26 cellular contexts compared by ENCODE assay signal in genomic region chr3:10502185-10502880, GRCh38. TPM values are rescaled to one million over a fixed set of nuclear protein-coding genes. Genes with fewer than 3 reads are reported as not detected.
"Had no signal": no experiment of that assay in that cellular context is flagged by ENCODE, and none has a peak within 500 bp of the region (broad histone marks: within the 10 kb centered on the region; RNA-seq: fewer than 3 reads in every experiment).

No MANE protein-coding gene starts in this region.

- H3K27ac Mint-ChIP-seq: activated naive CD4-positive, alpha-beta T cell treated with anti-CD3 and anti-CD28 coated beads for 36 hours; activated naive CD8-positive, alpha-beta T cell treated with anti-CD3 and anti-CD28 coated beads, Interleukin-2, amount 10 ng/mL, durations not matched to agents 7 days and 5 days; nephron; progenitor cell of endocrine pancreas had no signal

- H3K9me3 Mint-ChIP-seq: activated naive CD4-positive, alpha-beta T cell treated with anti-CD3 and anti-CD28 coated beads for 36 hours; activated naive CD8-positive, alpha-beta T cell treated with anti-CD3 and anti-CD28 coated beads, Interleukin-2, amount 10 ng/mL, durations not matched to agents 7 days and 5 days; nephron had no signal

- H3K36me3 ChIP-seq: brain microvascular endothelial cell, esophagus muscularis mucosa, heart right ventricle, left lung, ovary, tibial nerve had no signal

- H3K27me3 ChIP-seq: ovary had no signal

- ATAC-seq: foreskin keratinocyte, heart right ventricle, left lung, sciatic nerve had no signal

- H3K4me3 Mint-ChIP-seq: activated naive CD4-positive, alpha-beta T cell treated with anti-CD3 and anti-CD28 coated beads for 36 hours; activated naive CD8-positive, alpha-beta T cell treated with anti-CD3 and anti-CD28 coated beads, Interleukin-2, amount 10 ng/mL, durations not matched to agents 7 days and 5 days; nephron had no signal

- H3K36me3 Mint-ChIP-seq: activated naive CD8-positive, alpha-beta T cell treated with anti-CD3 and anti-CD28 coated beads, Interleukin-2, amount 10 ng/mL, durations not matched to agents 7 days and 5 days had no signal

- DNase-seq: activated CD4-positive, alpha-beta T cell treated with anti-CD3 and anti-CD28 coated beads for 4 hours; activated CD4-positive, alpha-beta T cell treated with anti-CD3 and anti-CD28 coated beads, Interleukin-2, amount 50 U/mL, for 4 hours; activated effector memory CD4-positive, alpha-beta T cell treated with anti-CD3 and anti-CD28 coated beads, Interleukin-2, amount 50 U/mL, for 16 hours; activated naive CD4-positive, alpha-beta T cell treated with anti-CD3 and anti-CD28 coated beads for 36 hours; activated naive CD8-positive, alpha-beta T cell treated with anti-CD3 and anti-CD28 coated beads, Interleukin-2, amount 10 ng/mL, durations not matched to agents 7 days and 5 days; brain microvascular endothelial cell; cortex of kidney; foreskin keratinocyte; heart right ventricle; kidney glomerular epithelial cell; left lung; ovary; small intestine; stimulated activated CD4-positive, alpha-beta T cell treated with anti-CD3 and anti-CD28 coated beads, Interleukin-1b, Interleukin-23, amount 100 ng/mL, for 48 hours; stimulated activated CD4-positive, alpha-beta T cell treated with anti-CD3 and anti-CD28 coated beads, Interleukin-4, amount 100 ng/mL, for 4 hours; stimulated activated CD8-positive, alpha-beta memory T cell treated with anti-CD3 and anti-CD28 coated beads, Interleukin-4, amount 100 ng/mL, for 48 hours; stimulated activated naive CD4-positive, alpha-beta T cell treated with Interleukin-2 at 50 U/mL for 16 hours had no signal

- H3K4me1 ChIP-seq: foreskin keratinocyte had no signal

- H3K9me3 ChIP-seq: esophagus muscularis mucosa, heart right ventricle, left lung, ovary, tibial nerve had no signal

- H3K4me1 Mint-ChIP-seq: activated naive CD8-positive, alpha-beta T cell treated with anti-CD3 and anti-CD28 coated beads, Interleukin-2, amount 10 ng/mL, durations not matched to agents 7 days and 5 days; nephron had no signal

- H3K27ac ChIP-seq: brain microvascular endothelial cell, esophagus muscularis mucosa, foreskin keratinocyte, heart right ventricle, left lung, ovary, tibial nerve, VCaP had no signal

- H3K4me3 ChIP-seq: esophagus muscularis mucosa, heart right ventricle, left lung, lung, ovary, tibial nerve had no signal

RNA-seq across cellular contexts. Expression of gene ATP2B2, which starts 3.1 kb away (rescaled TPM):
- total RNA-seq: activated naive CD4-positive, alpha-beta T cell treated with anti-CD3 and anti-CD28 coated beads for 36 hours; activated naive CD8-positive, alpha-beta T cell treated with anti-CD3 and anti-CD28 coated beads, Interleukin-2, amount 10 ng/mL, durations not matched to agents 7 days and 5 days; foreskin keratinocyte; T-helper 1 cell treated with Interleukin-12 subunit alpha and Interleukin-12 subunit beta and Interleukin-4 antibody, amounts not matched to agents 30 ng/mL and 1 ng/mL, for 36 hours; ureter had no signal
- polyA plus RNA-seq: foreskin keratinocyte, lung had no signal
